ENCODE assay signal across 10 cellular contexts in genomic region chr6:110185879-110186278, GRCh38. TPM values are rescaled to one million over a fixed set of nuclear protein-coding genes. Genes with fewer than 3 reads are reported as not detected.
A peak's percentile ranks its signal among the peaks of the same experiment; 100 is the strongest.
DNase-seq lines count a peak whose midpoint lies in the region; ATAC-seq and TF ChIP-seq lines count a peak whose summit lies in the region.
"Had no signal": no experiment of that assay in that cellular context is flagged by ENCODE, and none has a peak within 500 bp of the region (broad histone marks: within the 10 kb centered on the region; RNA-seq: fewer than 3 reads in every experiment).

No MANE protein-coding gene starts in this region.

- 89 to 98% (median 91%) methylated on average over 3 of the region's 3 CpGs for WGBS in psoas muscle, 3 donors

- H3K4me3 Mint-ChIP-seq in activated CD4-positive, alpha-beta T cell treated with anti-CD3 and anti-CD28 coated beads, Interleukin-2, amount 10 ng/mL, durations not matched to agents 7 days and 5 days, result peak overlapping the region; percentile 16
- H3K4me3 Mint-ChIP-seq in stimulated activated effector memory CD8-positive, alpha-beta T cell treated with anti-CD3 and anti-CD28 coated beads, Interleukin-12 subunit alpha, Interleukin-12 subunit beta, amount 100 ng/mL, for 72 hours, result peak overlapping the region; percentile 55

- no peak overlapping the region for H3K27ac ChIP-seq in psoas muscle
- H3K27ac ChIP-seq: A549 had no signal

- H3K27ac Mint-ChIP-seq in activated CD4-positive, alpha-beta T cell treated with anti-CD3 and anti-CD28 coated beads, Interleukin-2, amount 10 ng/mL, durations not matched to agents 7 days and 5 days, result peak overlapping the region; percentile 56
- H3K27ac Mint-ChIP-seq in stimulated activated effector memory CD8-positive, alpha-beta T cell treated with anti-CD3 and anti-CD28 coated beads, Interleukin-12 subunit alpha, Interleukin-12 subunit beta, amount 100 ng/mL, for 72 hours, result no peak overlapping the region

- no peaks in the 10 kb centered on the region for H3K27me3 ChIP-seq in psoas muscle (ENCODE audit: insufficient read depth in 3 of 3, low read length in 2 of 3)

- H3K4me3 ChIP-seq in psoas muscle, result no peak overlapping the region
- H3K4me3 ChIP-seq: A549 had no signal

- H3K4me1 Mint-ChIP-seq in activated CD4-positive, alpha-beta T cell treated with anti-CD3 and anti-CD28 coated beads, Interleukin-2, amount 10 ng/mL, durations not matched to agents 7 days and 5 days, result peaks cover 25% of the 10 kb centered on the region
- H3K4me1 Mint-ChIP-seq in stimulated activated effector memory CD8-positive, alpha-beta T cell treated with anti-CD3 and anti-CD28 coated beads, Interleukin-12 subunit alpha, Interleukin-12 subunit beta, amount 100 ng/mL, for 72 hours, result peaks cover 10% of the 10 kb centered on the region

- intact Hi-C loops in psoas muscle (cut with DNase I), result no loop called here

- CTCF ChIA-PET in activated CD4-positive, alpha-beta T cell treated with anti-CD3 and anti-CD28 coated beads, Interleukin-2, amount 10 ng/mL, durations not matched to agents 7 days and 5 days (lab: Charles Lee), result no interaction called here

- no peaks in the 10 kb centered on the region for H3K27me3 Mint-ChIP-seq in activated CD4-positive, alpha-beta T cell treated with anti-CD3 and anti-CD28 coated beads, Interleukin-2, amount 10 ng/mL, durations not matched to agents 7 days and 5 days

- DNase-seq in activated CD4-positive, alpha-beta T cell treated with anti-CD3 and anti-CD28 coated beads, Interleukin-2, amount 10 ng/mL, durations not matched to agents 7 days and 5 days, result no peak
- DNase-seq in activated CD4-positive, alpha-beta T cell treated with anti-CD3 and anti-CD28 coated beads, Interleukin-2, amount 50 U/mL, for 48 hours, result no peak
- no peak for DNase-seq in stimulated activated effector memory CD8-positive, alpha-beta T cell treated with anti-CD3 and anti-CD28 coated beads, Interleukin-12 subunit alpha, Interleukin-12 subunit beta, amount 100 ng/mL, for 72 hours (ENCODE audit: low spot score in 2 of 2)
- DNase-seq in left lobe of liver (ENCODE audit: low spot score), result no peak
- DNase-seq in globus pallidus (ENCODE audit: low spot score), result no peak
- no peak for DNase-seq in psoas muscle
- DNase-seq: NCI-H187 had no signal

- no peak for TF ChIP-seq CTCF in psoas muscle (IDR thresholded peaks at IDR 0.05)

- H3K36me3 Mint-ChIP-seq in activated CD4-positive, alpha-beta T cell treated with anti-CD3 and anti-CD28 coated beads, Interleukin-2, amount 10 ng/mL, durations not matched to agents 7 days and 5 days (ENCODE audit: low read depth), result peaks cover 3% of the 10 kb centered on the region
- no peaks in the 10 kb centered on the region for H3K36me3 Mint-ChIP-seq in stimulated activated effector memory CD8-positive, alpha-beta T cell treated with anti-CD3 and anti-CD28 coated beads, Interleukin-12 subunit alpha, Interleukin-12 subunit beta, amount 100 ng/mL, for 72 hours

- H3K36me3 ChIP-seq in psoas muscle (ENCODE audit: insufficient read depth in 1 of 2, low read depth in 1 of 2), result no peaks in the 10 kb centered on the region

- peaks cover 34% of the 10 kb centered on the region for H3K4me1 ChIP-seq in psoas muscle

- ATAC-seq in GM21786 (IDR thresholded peaks at IDR 0.05; ENCODE audit: unreplicated experiment) (peak; percentile 67), HG03571 (IDR thresholded peaks at IDR 0.05; ENCODE audit: unreplicated experiment) (peak; percentile 54), left lobe of liver (no peak), psoas muscle (no peak)
- peak; percentile 82 for ATAC-seq in stimulated activated effector memory CD8-positive, alpha-beta T cell treated with anti-CD3 and anti-CD28 coated beads, Interleukin-12 subunit alpha, Interleukin-12 subunit beta, amount 100 ng/mL, for 72 hours
- ATAC-seq: A549 had no signal

- POLR2A ChIA-PET in activated CD4-positive, alpha-beta T cell treated with anti-CD3 and anti-CD28 coated beads, Interleukin-2, amount 10 ng/mL, durations not matched to agents 7 days and 5 days (lab: Charles Lee), result no interaction called here

- no peaks in the 10 kb centered on the region for H3K9me3 ChIP-seq in psoas muscle
- H3K9me3 ChIP-seq: A549 had no signal

- H3K9me3 Mint-ChIP-seq in activated CD4-positive, alpha-beta T cell treated with anti-CD3 and anti-CD28 coated beads, Interleukin-2, amount 10 ng/mL, durations not matched to agents 7 days and 5 days, result no peaks in the 10 kb centered on the region
- no peaks in the 10 kb centered on the region for H3K9me3 Mint-ChIP-seq in stimulated activated effector memory CD8-positive, alpha-beta T cell treated with anti-CD3 and anti-CD28 coated beads, Interleukin-12 subunit alpha, Interleukin-12 subunit beta, amount 100 ng/mL, for 72 hours

RNA-seq across cellular contexts. Expression of gene CDC40, which starts 5.7 kb away (rescaled TPM):
- total RNA-seq in activated CD4-positive, alpha-beta T cell treated with anti-CD3 and anti-CD28 coated beads, Interleukin-2, amount 10 ng/mL, durations not matched to agents 7 days and 5 days, result 10 to 100 TPM; 25.1 to 30.5 TPM
- 11.1 TPM for total RNA-seq in left lobe of liver
- 10 to 100 TPM in 3 of 4 donors, 1 to 10 TPM in 1; 8.5 to 18.9 (median 14.1) TPM for total RNA-seq in psoas muscle
- polyA plus RNA-seq in psoas muscle, result 10 to 100 TPM in 2 of 3 donors, 1 to 10 TPM in 1; 9.8 to 27.7 (median 13.7) TPM

RNA-seq across cellular contexts. Expression of gene WASF1, which starts 6.4 kb away (rescaled TPM):
- under 1 TPM; 0.45 to 0.46 TPM for total RNA-seq in activated CD4-positive, alpha-beta T cell treated with anti-CD3 and anti-CD28 coated beads, Interleukin-2, amount 10 ng/mL, durations not matched to agents 7 days and 5 days
- 3.7 TPM for total RNA-seq in left lobe of liver
- total RNA-seq in psoas muscle, result 1 to 10 TPM in 1 of 4 donors, under 1 TPM in 3; 0.47 to 1.1 (median 0.81) TPM
- polyA plus RNA-seq in psoas muscle, result 1 to 10 TPM in 2 of 3 donors, under 1 TPM in 1; 0.90 to 5.3 (median 2.3) TPM

Comparison
In these comparisons a context has a peak if more than half of its experiments do, and no peak if none do; other contexts are left out.
1. ATAC-seq: peak in GM21786 (single experiment), HG03571 (single experiment) and stimulated activated effector memory CD8-positive, alpha-beta T cell treated with anti-CD3 and anti-CD28 coated beads, Interleukin-12 subunit alpha, Interleukin-12 subunit beta, amount 100 ng/mL, for 72 hours (single experiment); none in left lobe of liver (single experiment) and psoas muscle (0 of 4).